Comparison of ENCODE assay signal across 15 cellular contexts in the genomic region with DNA sequence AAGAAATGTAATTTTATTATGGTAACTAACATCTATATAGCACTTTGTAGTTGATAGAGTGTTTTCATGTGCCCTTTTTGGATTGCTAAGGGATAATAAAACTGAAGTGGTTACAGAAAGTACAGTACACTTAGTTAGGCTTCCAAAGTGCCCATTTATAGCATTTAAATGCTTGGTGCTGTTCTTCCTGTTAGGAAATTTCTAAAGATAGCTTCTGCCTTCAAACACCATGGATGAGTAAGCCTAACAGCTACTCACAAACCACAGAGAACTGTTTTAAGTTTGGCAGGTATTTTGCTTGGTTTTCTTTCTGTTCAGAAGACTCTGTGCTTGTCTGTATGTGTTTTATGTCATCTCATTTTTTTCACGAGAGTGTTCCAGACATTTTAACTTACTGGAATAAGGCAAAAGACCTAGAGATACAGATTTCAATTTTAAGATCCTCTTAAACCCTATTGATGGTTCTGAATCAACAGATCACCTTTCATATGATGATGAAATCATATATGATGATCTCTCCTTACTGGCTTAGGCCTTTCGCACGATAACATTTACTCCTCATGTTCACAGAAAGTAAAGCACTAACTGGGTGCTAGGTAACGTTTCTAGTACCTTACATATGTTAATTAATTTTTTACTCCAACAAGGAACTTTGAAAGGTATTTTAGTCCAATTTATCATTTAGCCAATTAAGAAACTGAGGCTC. TPM values are rescaled to one million over a fixed set of nuclear protein-coding genes. Genes with fewer than 3 reads are reported as not detected.
DNase-seq lines count a peak whose midpoint lies in the region; ATAC-seq and TF ChIP-seq lines count a peak whose summit lies in the region.
"Had no signal": no experiment of that assay in that cellular context is flagged by ENCODE, and none has a peak within 500 bp of the region (broad histone marks: within the 10 kb centered on the region; RNA-seq: fewer than 3 reads in every experiment).

No MANE protein-coding gene starts in this region.

- H3K27ac ChIP-seq in smooth muscle cell (ENCODE audit: low read depth) (peak overlapping the region; percentile 81), tibial artery (no peak overlapping the region)

- peak overlapping the region; percentile 13 for H3K9ac ChIP-seq in smooth muscle cell (ENCODE audit: low read depth)

- peaks cover 10% of the 10 kb centered on the region for H3K4me1 ChIP-seq in smooth muscle cell (ENCODE audit: low read depth)
- H3K4me1 ChIP-seq in tibial artery: peaks cover 0 to 30% (median 11%) of the 10 kb centered on the region in 4 donors

- H3K27ac Mint-ChIP-seq in activated naive CD4-positive, alpha-beta T cell treated with anti-CD3 and anti-CD28 coated beads, Interleukin-2, amount 50 U/mL, for 72 hours: peak overlapping the region; percentile 55 to 87
- no peak overlapping the region for H3K27ac Mint-ChIP-seq in activated naive CD4-positive, alpha-beta T cell treated with anti-CD3 and anti-CD28 coated beads, Interleukin-2, amount 10 ng/mL, durations not matched to agents 7 days and 5 days
- H3K27ac Mint-ChIP-seq in activated CD4-positive, alpha-beta memory T cell treated with anti-CD3 and anti-CD28 coated beads for 36 hours: peak overlapping the region; percentile 60
- H3K27ac Mint-ChIP-seq: CD4-positive, CD25-positive, alpha-beta regulatory T cell; type B pancreatic cell had no signal

- TF ChIP-seq CTCF in fibroblast of the aortic adventitia (IDR thresholded peaks at IDR 0.05; ENCODE audit: insufficient read depth, low read length): no peak
- TF ChIP-seq CTCF in smooth muscle cell (IDR thresholded peaks at IDR 0.05; ENCODE audit: borderline replicate concordance, insufficient read depth, poor library complexity, severe bottlenecking): no peak
- no peak for TF ChIP-seq CTCF in tibial artery (IDR thresholded peaks at IDR 0.05)

- H3K4me3 Mint-ChIP-seq in activated naive CD4-positive, alpha-beta T cell treated with anti-CD3 and anti-CD28 coated beads, Interleukin-2, amount 10 ng/mL, durations not matched to agents 7 days and 5 days: no peak overlapping the region
- H3K4me3 Mint-ChIP-seq in activated CD4-positive, alpha-beta memory T cell treated with anti-CD3 and anti-CD28 coated beads for 36 hours: no peak overlapping the region
- H3K4me3 Mint-ChIP-seq: CD4-positive, CD25-positive, alpha-beta regulatory T cell; type B pancreatic cell had no signal

- H3K27me3 ChIP-seq in smooth muscle cell (ENCODE audit: low read depth) (no peaks in the 10 kb centered on the region), tibial artery (no peaks in the 10 kb centered on the region)

- no peak overlapping the region for H2AFZ ChIP-seq in smooth muscle cell (ENCODE audit: low read depth)

- peaks cover 31 to 43% of the 10 kb centered on the region in 2 donors for H3K36me3 Mint-ChIP-seq in activated naive CD4-positive, alpha-beta T cell treated with anti-CD3 and anti-CD28 coated beads, Interleukin-2, amount 50 U/mL, for 72 hours
- peaks cover 48% of the 10 kb centered on the region for H3K36me3 Mint-ChIP-seq in activated naive CD4-positive, alpha-beta T cell treated with anti-CD3 and anti-CD28 coated beads, Interleukin-2, amount 10 ng/mL, durations not matched to agents 7 days and 5 days
- H3K36me3 Mint-ChIP-seq in activated CD4-positive, alpha-beta memory T cell treated with anti-CD3 and anti-CD28 coated beads for 36 hours: peaks cover 54% of the 10 kb centered on the region

- ATAC-seq in activated naive CD4-positive, alpha-beta T cell treated with anti-CD3 and anti-CD28 coated beads, Interleukin-2, amount 50 U/mL, for 72 hours: no peak
- ATAC-seq: Panc1 had no signal

- H3K4me1 Mint-ChIP-seq in activated naive CD4-positive, alpha-beta T cell treated with anti-CD3 and anti-CD28 coated beads, Interleukin-2, amount 10 ng/mL, durations not matched to agents 7 days and 5 days: peaks cover 35% of the 10 kb centered on the region
- H3K4me1 Mint-ChIP-seq in activated CD4-positive, alpha-beta memory T cell treated with anti-CD3 and anti-CD28 coated beads for 36 hours (ENCODE audit: low read depth): peaks cover 43% of the 10 kb centered on the region

- H3K4me2 ChIP-seq in smooth muscle cell: peak overlapping the region; percentile 22

- CTCF ChIA-PET in activated naive CD4-positive, alpha-beta T cell treated with anti-CD3 and anti-CD28 coated beads, Interleukin-2, amount 10 ng/mL, durations not matched to agents 7 days and 5 days (lab: Charles Lee): interaction anchor here (1.0 kb wide), 1 partner anchor 41 kb away, joined by 3 read pairs; no protein-coding TSS in a partner anchor
- CTCF ChIA-PET in activated CD4-positive, alpha-beta memory T cell treated with anti-CD3 and anti-CD28 coated beads for 36 hours (lab: Charles Lee): no interaction called here

- no peak for DNase-seq in activated naive CD4-positive, alpha-beta T cell treated with anti-CD3 and anti-CD28 coated beads, Interleukin-2, amount 50 U/mL, for 72 hours (ENCODE audit: low spot score in 2 of 2)
- no peak for DNase-seq in activated naive CD4-positive, alpha-beta T cell treated with anti-CD3 and anti-CD28 coated beads, Interleukin-2, amount 10 ng/mL, durations not matched to agents 7 days and 5 days
- no peak for DNase-seq in activated CD4-positive, alpha-beta memory T cell treated with anti-CD3 and anti-CD28 coated beads for 36 hours
- peak; percentile 73 for DNase-seq in fibroblast of the aortic adventitia (ENCODE audit: low read depth)
- no peak for DNase-seq in smooth muscle cell (lab: John Stamatoyannopoulos, UW; ENCODE audit: unreplicated experiment)
- DNase-seq in OCI-M1 (lab: John Stamatoyannopoulos, UW): no peak
- DNase-seq in tibial artery: no peak
- no peak for DNase-seq in NCI-H345 (lab: John Stamatoyannopoulos, UW)
- DNase-seq: activated gamma-delta T cell; CD4-positive, CD25-positive, alpha-beta regulatory T cell; islet precursor cell; NCI-H2107; posterior cingulate gyrus had no signal

- POLR2A ChIA-PET in activated CD4-positive, alpha-beta memory T cell treated with anti-CD3 and anti-CD28 coated beads for 36 hours (lab: Charles Lee): no interaction called here

- no peaks in the 10 kb centered on the region for H3K9me3 Mint-ChIP-seq in activated naive CD4-positive, alpha-beta T cell treated with anti-CD3 and anti-CD28 coated beads, Interleukin-2, amount 50 U/mL, for 72 hours
- H3K9me3 Mint-ChIP-seq in activated naive CD4-positive, alpha-beta T cell treated with anti-CD3 and anti-CD28 coated beads, Interleukin-2, amount 10 ng/mL, durations not matched to agents 7 days and 5 days: no peaks in the 10 kb centered on the region
- H3K9me3 Mint-ChIP-seq in activated CD4-positive, alpha-beta memory T cell treated with anti-CD3 and anti-CD28 coated beads for 36 hours: no peaks in the 10 kb centered on the region
- H3K9me3 Mint-ChIP-seq: type B pancreatic cell had no signal

- peaks cover 32% of the 10 kb centered on the region for H3K79me2 ChIP-seq in smooth muscle cell (ENCODE audit: low read depth)

- H3F3A ChIP-seq in smooth muscle cell (ENCODE audit: low read depth): peaks cover 6% of the 10 kb centered on the region

- H3K36me3 ChIP-seq in smooth muscle cell (ENCODE audit: low read depth) (peaks cover 12% of the 10 kb centered on the region), tibial artery (peaks cover 52 to 55% (median 53%) of the 10 kb centered on the region in 3 donors)

- WGBS in smooth muscle cell (ENCODE audit: low lambda C conversion rate): 80% methylated on average over 4 of the region's 4 CpGs

- no peak overlapping the region for H3K4me3 ChIP-seq in fibroblast of the aortic adventitia (ENCODE audit: low read depth, low read length)
- no peak overlapping the region for H3K4me3 ChIP-seq in smooth muscle cell
- no peak overlapping the region for H3K4me3 ChIP-seq in tibial artery

- peaks cover 8% of the 10 kb centered on the region for H3K27me3 Mint-ChIP-seq in activated naive CD4-positive, alpha-beta T cell treated with anti-CD3 and anti-CD28 coated beads, Interleukin-2, amount 10 ng/mL, durations not matched to agents 7 days and 5 days
- peaks cover 2% of the 10 kb centered on the region for H3K27me3 Mint-ChIP-seq in activated CD4-positive, alpha-beta memory T cell treated with anti-CD3 and anti-CD28 coated beads for 36 hours
- H3K27me3 Mint-ChIP-seq: type B pancreatic cell had no signal

- H3K9me3 ChIP-seq in smooth muscle cell (replicated peaks; ENCODE audit: low read depth) (no peaks in the 10 kb centered on the region), tibial artery (no peaks in the 10 kb centered on the region)

- intact Hi-C loops in activated CD4-positive, alpha-beta memory T cell treated with anti-CD3 and anti-CD28 coated beads for 36 hours (cut with micrococcal nuclease): loop anchor here (10.0 kb wide), 1 partner anchor 1216 kb away; the partner anchor contains the start of gene ZNF131
- intact Hi-C loops in tibial artery (cut with DNase I; ENCODE audit: low total_unique reads): loop anchor here (10.0 kb wide), 1 partner anchor 54 kb away; no protein-coding TSS in a partner anchor

- no peaks in the 10 kb centered on the region for H4K20me1 ChIP-seq in smooth muscle cell (ENCODE audit: low read depth)

RNA-seq across cellular contexts. Expression of gene RIMOC1, which starts 4.4 kb away (rescaled TPM):
- total RNA-seq in activated naive CD4-positive, alpha-beta T cell treated with anti-CD3 and anti-CD28 coated beads, Interleukin-2, amount 50 U/mL, for 72 hours: 10 to 100 TPM; 23.6 to 37.6 TPM
- 10 to 100 TPM; 25.0 to 25.8 TPM for total RNA-seq in activated CD4-positive, alpha-beta memory T cell treated with anti-CD3 and anti-CD28 coated beads for 36 hours
- 30.9 and 40.9 TPM in 2 replicates for total RNA-seq in fibroblast of the aortic adventitia (ENCODE audit: low replicate concordance)
- 36.9 and 38.9 TPM in 2 replicates for total RNA-seq in smooth muscle cell
- polyA plus RNA-seq in smooth muscle cell: 9.6 and 12.0 TPM in 2 replicates

RNA-seq across cellular contexts. Expression of gene FBXO4, which starts 16.6 kb away (rescaled TPM):
- 10 to 100 TPM in 1 of 2 donors, 1 to 10 TPM in 1; 3.8 to 21.0 TPM for total RNA-seq in activated naive CD4-positive, alpha-beta T cell treated with anti-CD3 and anti-CD28 coated beads, Interleukin-2, amount 50 U/mL, for 72 hours
- 10 to 100 TPM; 20.4 to 21.7 TPM for total RNA-seq in activated CD4-positive, alpha-beta memory T cell treated with anti-CD3 and anti-CD28 coated beads for 36 hours
- total RNA-seq in fibroblast of the aortic adventitia (ENCODE audit: low replicate concordance): 10.5 and 25.0 TPM in 2 replicates
- total RNA-seq in smooth muscle cell: 12.4 and 22.9 TPM in 2 replicates
- 7.5 and 10.3 TPM in 2 replicates for polyA plus RNA-seq in smooth muscle cell

RNA-seq across cellular contexts. Expression of gene OXCT1, which starts 38.3 kb away (rescaled TPM):
- total RNA-seq in activated naive CD4-positive, alpha-beta T cell treated with anti-CD3 and anti-CD28 coated beads, Interleukin-2, amount 50 U/mL, for 72 hours: 10 to 100 TPM; 74.5 to 85.5 TPM
- total RNA-seq in activated CD4-positive, alpha-beta memory T cell treated with anti-CD3 and anti-CD28 coated beads for 36 hours: 100 to 1,000 TPM; 110 to 117 TPM
- total RNA-seq in fibroblast of the aortic adventitia (ENCODE audit: low replicate concordance) (35.7 and 36.4 TPM in 2 replicates), smooth muscle cell (16.7 and 19.8 TPM in 2 replicates)
- polyA plus RNA-seq in smooth muscle cell: 10.0 and 11.2 TPM in 2 replicates
